In genomic region chr22:39219071-39220050, GRCh38 we compare ENCODE assay signal across 17 cellular contexts. TPM values are rescaled to one million over a fixed set of nuclear protein-coding genes. Genes with fewer than 3 reads are reported as not detected.
DNase-seq lines count a peak whose midpoint lies in the region; ATAC-seq and TF ChIP-seq lines count a peak whose summit lies in the region.
"Had no signal": no experiment of that assay in that cellular context is flagged by ENCODE, and none has a peak within 500 bp of the region (broad histone marks: within the 10 kb centered on the region; RNA-seq: fewer than 3 reads in every experiment).

No MANE protein-coding gene starts in this region.

- H3K4me3 ChIP-seq in H7 (ENCODE audit: insufficient read depth, low read depth, low read length) (no peak overlapping the region), coronary artery (no peak overlapping the region), neuronal stem cell (ENCODE audit: low read length in 2 of 2) (no peak overlapping the region)
- H3K4me3 ChIP-seq: dorsolateral prefrontal cortex, skin epidermis had no signal

- H2AFZ ChIP-seq in neuronal stem cell (ENCODE audit: low read length): peak overlapping the region; percentile 50

- no peak overlapping the region for H2BK5ac ChIP-seq in neuronal stem cell (ENCODE audit: low read length)

- WGBS in neuronal stem cell (ENCODE audit: extremely low coverage in 2 of 2, insufficient read length in 2 of 2, insufficient replicate concordance in 1 of 2), 2 donors: no CpG with 5 or more reads among the region's 16 CpGs

- H3K27ac ChIP-seq in coronary artery: no peak overlapping the region
- no peak overlapping the region for H3K27ac ChIP-seq in neuronal stem cell (replicated peaks; ENCODE audit: low read length)
- H3K27ac ChIP-seq: dorsolateral prefrontal cortex, skin epidermis had no signal

- H3K4me1 ChIP-seq in neuronal stem cell (ENCODE audit: control insufficient read depth in 2 of 2, insufficient read depth in 1 of 2, low read depth in 1 of 2, low read length in 2 of 2): peaks cover 13 to 19% of the 10 kb centered on the region in 2 donors

- H2BK120ac ChIP-seq in neuronal stem cell (ENCODE audit: low read depth, low read length): no peak overlapping the region

- no peak overlapping the region for H2BK12ac ChIP-seq in neuronal stem cell (ENCODE audit: low read length)

- no peak overlapping the region for H4K91ac ChIP-seq in neuronal stem cell (ENCODE audit: low read depth, low read length, poor library complexity)

- H3K4ac ChIP-seq in neuronal stem cell (ENCODE audit: low read length): no peak overlapping the region

- no peak for TF ChIP-seq CTCF in coronary artery (IDR thresholded peaks at IDR 0.05)

- no peaks in the 10 kb centered on the region for H3K79me1 ChIP-seq in neuronal stem cell (ENCODE audit: low read depth, low read length)

- ATAC-seq in HG02571 (IDR thresholded peaks at IDR 0.05; ENCODE audit: unreplicated experiment) (no peak), HG03565 (IDR thresholded peaks at IDR 0.05; ENCODE audit: unreplicated experiment) (no peak)
- ATAC-seq: PC-3 had no signal

- peak overlapping the region; percentile 72 for H2AK5ac ChIP-seq in neuronal stem cell (ENCODE audit: low read depth, low read length)

- H2BK15ac ChIP-seq in neuronal stem cell (ENCODE audit: low read length): no peak overlapping the region

- H3K27me3 ChIP-seq in H7 (ENCODE audit: control insufficient read depth, insufficient read depth, low read length) (no peaks in the 10 kb centered on the region), neuronal stem cell (ENCODE audit: control insufficient read depth in 3 of 3, insufficient read depth in 3 of 3, low read depth in 1 of 3, low read length in 3 of 3) (no peaks in the 10 kb centered on the region)
- H3K27me3 ChIP-seq: dorsolateral prefrontal cortex had no signal

- H4K8ac ChIP-seq in neuronal stem cell (ENCODE audit: low read depth, low read length): no peak overlapping the region

- H3K4me2 ChIP-seq in neuronal stem cell (ENCODE audit: insufficient read depth, low read length, poor library complexity, severe bottlenecking): no peak overlapping the region

- peak; percentile 20 for DNase-seq in NCI-H1436 (lab: John Stamatoyannopoulos, UW)
- no peak for DNase-seq in NCI-H1436 treated with DMSO at 0.1 percent for 48 hours (lab: John Stamatoyannopoulos, UW)
- DNase-seq in H7: peak; percentile 36
- peak; percentile 43 for DNase-seq in coronary artery (ENCODE audit: low spot score)
- no peak for DNase-seq in neuronal stem cell (ENCODE audit: low spot score)
- DNase-seq in stimulated activated CD4-positive, alpha-beta T cell treated with anti-CD3 and anti-CD28 coated beads, Interleukin-4, amount 100 ng/mL, for 1 hour: no peak
- DNase-seq: activated CD4-positive, alpha-beta T cell treated with anti-CD3 and anti-CD28 coated beads for 1 hour; mammary epithelial cell; NCI-H1105 treated with DMSO at 0.1 percent for 48 hours; NCI-H446 treated with DMSO at 0.1 percent for 48 hours; nucleus accumbens; PC-3; T-helper 1 cell had no signal

- no peak overlapping the region for H3K9ac ChIP-seq in neuronal stem cell (ENCODE audit: low read depth, low read length, poor library complexity)

- no peak overlapping the region for H3K14ac ChIP-seq in neuronal stem cell (ENCODE audit: low read length)

- H3K23ac ChIP-seq in neuronal stem cell (ENCODE audit: low read depth, low read length, poor library complexity): no peak overlapping the region

- H3K36me3 ChIP-seq in H7 (replicated peaks; ENCODE audit: control insufficient read depth, insufficient read depth, low read length): peaks cover 7% of the 10 kb centered on the region
- H3K36me3 ChIP-seq in neuronal stem cell (replicated peaks in 1 of 2; ENCODE audit: control insufficient read depth in 2 of 2, insufficient read depth in 2 of 2, low read length in 2 of 2): peaks cover 0 to 19% of the 10 kb centered on the region in 2 donors

- no peak overlapping the region for H3K18ac ChIP-seq in neuronal stem cell (ENCODE audit: low read length)

- no peaks in the 10 kb centered on the region for H3K9me3 ChIP-seq in neuronal stem cell (replicated peaks in 1 of 2; ENCODE audit: control insufficient read depth in 2 of 2, insufficient read depth in 1 of 2, low read depth in 1 of 2, low read length in 2 of 2)

RNA-seq across cellular contexts. Expression of gene PDGFB, which starts 25.4 kb away (rescaled TPM):
- total RNA-seq in H7 (2014; rRNA removed; shearing (Covaris generic)): 7.2 and 8.5 TPM in 2 replicates
- polyA plus RNA-seq in neuronal stem cell (2013, experiment 1 of 2): 2.6 TPM
- 2.8 TPM for polyA plus RNA-seq in neuronal stem cell (2013, experiment 2 of 2)

Comparison
In these comparisons a context has a peak if more than half of its experiments do, and no peak if none do; other contexts are left out.
1. DNase-seq: peak in NCI-H1436 (single experiment), H7 (single experiment) and coronary artery (single experiment); none in NCI-H1436 treated with DMSO at 0.1 percent for 48 hours (single experiment), neuronal stem cell (single experiment) and stimulated activated CD4-positive, alpha-beta T cell treated with anti-CD3 and anti-CD28 coated beads, Interleukin-4, amount 100 ng/mL, for 1 hour (single experiment).